ENCODE assay signal across 4 cellular contexts in the genomic region with DNA sequence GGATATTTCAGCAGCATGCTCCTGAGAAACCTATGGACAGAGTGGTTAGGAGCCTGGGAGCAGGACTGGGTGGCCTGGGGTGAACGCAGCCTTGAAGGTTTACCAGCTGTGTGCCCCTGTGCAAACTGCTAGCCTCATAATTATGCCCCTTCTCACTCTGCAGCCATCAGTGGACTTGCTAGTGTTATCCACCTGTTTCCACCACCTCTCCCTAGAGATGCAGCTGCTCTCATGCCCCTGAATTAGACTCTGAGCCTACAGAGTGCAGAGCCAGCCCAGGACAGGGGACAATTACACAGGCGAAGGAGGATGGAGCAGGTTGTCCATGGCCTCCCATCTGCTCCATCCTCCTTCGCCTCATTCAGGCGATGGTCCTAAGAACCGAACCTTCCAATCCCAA.
"Had no signal": no experiment of that assay in that cellular context is flagged by ENCODE, and none has a peak within 500 bp of the region (broad histone marks: within the 10 kb centered on the region; RNA-seq: fewer than 3 reads in every experiment).

No MANE protein-coding gene starts in this region.

- ATAC-seq: GM23338 had no signal

- H3K4me3 ChIP-seq: GM23338 had no signal

- H3K27ac Mint-ChIP-seq: GM23338, H9 had no signal

- H3K4me3 Mint-ChIP-seq: GM23338, H9 had no signal

- DNase-seq: H9, HCEC 1CT, IMR-90 had no signal
